Comparison of ENCODE assay signal across 17 cellular contexts in genomic region chr1:189706594-189706993, GRCh38.
DNase-seq lines count a peak whose midpoint lies in the region; TF ChIP-seq lines count a peak whose summit lies in the region.
"Had no signal": no experiment of that assay in that cellular context is flagged by ENCODE, and none has a peak within 500 bp of the region (broad histone marks: within the 10 kb centered on the region; RNA-seq: fewer than 3 reads in every experiment).

No MANE protein-coding gene starts in this region.

- H3K9me2 ChIP-seq in PC-9 (ENCODE audit: insufficient read depth), result 0 out of 2 replicates have a peak, but pooled peaks cover 6% of the 10 kb centered on the region

- no peak overlapping the region for H3K14ac ChIP-seq in mesenchymal stem cell (ENCODE audit: low read length in 2 of 2)

- H4K8ac ChIP-seq in mesenchymal stem cell (ENCODE audit: low read length), result no peak overlapping the region

- no peak for TF ChIP-seq CTCF in PC-9 (conservative IDR thresholded peaks at IDR 0.05)

- no peak overlapping the region for H2BK5ac ChIP-seq in mesenchymal stem cell (ENCODE audit: low read depth, low read length, poor library complexity, severe bottlenecking)

- H3K4me1 ChIP-seq in PC-9 (replicated peaks; ENCODE audit: insufficient read depth) (no peaks in the 10 kb centered on the region), mesenchymal stem cell (ENCODE audit: control insufficient read depth, insufficient read depth, low read depth, low read length) (no peaks in the 10 kb centered on the region)
- H3K4me1 ChIP-seq: BLaER1, Caco-2 had no signal

- no peaks in the 10 kb centered on the region for H3K79me2 ChIP-seq in PC-9 (ENCODE audit: low read depth)

- H3F3A ChIP-seq in PC-9 (ENCODE audit: insufficient read depth, low read depth), result no peaks in the 10 kb centered on the region

- H3K4me3 ChIP-seq in PC-9 (no peak overlapping the region), mesenchymal stem cell (ENCODE audit: insufficient read depth in 1 of 2, low read depth in 1 of 2, low read length in 2 of 2) (no peak overlapping the region)
- H3K4me3 ChIP-seq: BLaER1, GM23248 had no signal

- H4K20me1 ChIP-seq in PC-9 (ENCODE audit: insufficient read depth), result no peaks in the 10 kb centered on the region
- H4K20me1 ChIP-seq: BLaER1 had no signal

- H3K23ac ChIP-seq in mesenchymal stem cell (ENCODE audit: low read length in 2 of 2), result no peak overlapping the region

- H3K36me3 ChIP-seq in PC-9 (ENCODE audit: low read depth) (no peaks in the 10 kb centered on the region), mesenchymal stem cell (ENCODE audit: control insufficient read depth in 1 of 2, insufficient read depth in 2 of 2, low read depth in 1 of 2, low read length in 2 of 2) (no peaks in the 10 kb centered on the region)
- H3K36me3 ChIP-seq: BLaER1 had no signal

- H2BK15ac ChIP-seq in mesenchymal stem cell (ENCODE audit: low read depth, poor library complexity, severe bottlenecking), result no peak overlapping the region

- no peak overlapping the region for H2AK5ac ChIP-seq in mesenchymal stem cell (ENCODE audit: low read length, severe bottlenecking)

- no peak overlapping the region for H3K9ac ChIP-seq in mesenchymal stem cell (ENCODE audit: low read length)
- H3K9ac ChIP-seq: BLaER1, GM23248 had no signal

- peak; percentile 20 for DNase-seq in DMS53 (lab: John Stamatoyannopoulos, UW)
- DNase-seq in DMS53 treated with DMSO at 0.1 percent for 48 hours (lab: John Stamatoyannopoulos, UW; ENCODE audit: unreplicated experiment), result no peak
- peak; percentile 7 for DNase-seq in HCEC 1CT
- no peak for DNase-seq in PC-9
- DNase-seq in mesenchymal stem cell, result no peak
- no peak for DNase-seq in NCI-H524 treated with DMSO at 0.1 percent for 48 hours (lab: John Stamatoyannopoulos, UW)
- DNase-seq: Caco-2; CD4-positive, CD25-positive, alpha-beta regulatory T cell; CD8-positive, alpha-beta T cell; DMS153; DMS79 treated with DMSO at 0.1 percent for 48 hours; GF-D8; GM23248; H7 had no signal

- H3K18ac ChIP-seq in mesenchymal stem cell (ENCODE audit: low read depth in 1 of 2, low read length in 2 of 2), result no peak overlapping the region

- H3K79me1 ChIP-seq in mesenchymal stem cell (replicated peaks; ENCODE audit: low read length, poor library complexity, severe bottlenecking), result no peaks in the 10 kb centered on the region

- H4K91ac ChIP-seq in mesenchymal stem cell (ENCODE audit: low read length), result no peak overlapping the region

- H3K27me3 ChIP-seq in PC-9 (ENCODE audit: insufficient read depth, low read depth) (no peaks in the 10 kb centered on the region), mesenchymal stem cell (ENCODE audit: control insufficient read depth in 1 of 2, insufficient read depth in 1 of 2, low read length in 2 of 2) (no peaks in the 10 kb centered on the region)
- H3K27me3 ChIP-seq: BLaER1 had no signal

- no TSS peak for BruUV-seq in PC-9 (replicated peaks; lab: Mats Ljungman, UMichigan)

- CTCF ChIA-PET in PC-9 (lab: Charles Lee), result no interaction called here

- no peak overlapping the region for H3K4me2 ChIP-seq in PC-9
- no peak overlapping the region for H3K4me2 ChIP-seq in mesenchymal stem cell (ENCODE audit: low read length, poor library complexity, severe bottlenecking)
- H3K4me2 ChIP-seq: BLaER1 had no signal

- no peak overlapping the region for H3K4ac ChIP-seq in mesenchymal stem cell (ENCODE audit: low read depth in 1 of 2, low read length in 2 of 2)

- 50% methylated on average over 1 of the region's 1 CpG for WGBS in mesenchymal stem cell

- H2BK12ac ChIP-seq in mesenchymal stem cell (ENCODE audit: low read length in 2 of 2), result no peak overlapping the region

- intact Hi-C loops in PC-9 (cut with micrococcal nuclease; ENCODE audit: unreplicated experiment), result loop anchor here (10.0 kb wide), 1 partner anchor 618 kb away; no protein-coding TSS in a partner anchor

- H2AFZ ChIP-seq in PC-9 (peak overlapping the region; percentile 23; the same call in 1 of the 2 replicates), mesenchymal stem cell (ENCODE audit: low read depth, low read length) (no peak overlapping the region)
- H2AFZ ChIP-seq: GM23248 had no signal

- no peaks in the 10 kb centered on the region for H3K9me3 ChIP-seq in PC-9 (ENCODE audit: insufficient read depth, low read depth)
- peaks cover 3% of the 10 kb centered on the region for H3K9me3 ChIP-seq in mesenchymal stem cell (ENCODE audit: control insufficient read depth, low read length)
- H3K9me3 ChIP-seq: BLaER1, Caco-2 had no signal

- POLR2A ChIA-PET in PC-9 (lab: Charles Lee; ENCODE audit: unreplicated experiment), result no interaction called here

- no peak overlapping the region for H3K27ac ChIP-seq in PC-9
- no peak overlapping the region for H3K27ac ChIP-seq in mesenchymal stem cell (ENCODE audit: low read length, poor library complexity, severe bottlenecking)
- H3K27ac ChIP-seq: 22Rv1, BLaER1, C4-2B, GM23248 had no signal

- H2BK120ac ChIP-seq in mesenchymal stem cell (ENCODE audit: low read depth, low read length), result no peak overlapping the region

Comparison
In these comparisons a context has a peak if more than half of its experiments do, and no peak if none do; other contexts are left out.
1. DNase-seq: peak in DMS53 (single experiment) and HCEC 1CT (single experiment); none in DMS53 treated with DMSO at 0.1 percent for 48 hours (single experiment), PC-9 (0 of 2), mesenchymal stem cell (single experiment) and NCI-H524 treated with DMSO at 0.1 percent for 48 hours (single experiment).